Comparison of ENCODE assay signal across 21 cellular contexts in the genomic region with DNA sequence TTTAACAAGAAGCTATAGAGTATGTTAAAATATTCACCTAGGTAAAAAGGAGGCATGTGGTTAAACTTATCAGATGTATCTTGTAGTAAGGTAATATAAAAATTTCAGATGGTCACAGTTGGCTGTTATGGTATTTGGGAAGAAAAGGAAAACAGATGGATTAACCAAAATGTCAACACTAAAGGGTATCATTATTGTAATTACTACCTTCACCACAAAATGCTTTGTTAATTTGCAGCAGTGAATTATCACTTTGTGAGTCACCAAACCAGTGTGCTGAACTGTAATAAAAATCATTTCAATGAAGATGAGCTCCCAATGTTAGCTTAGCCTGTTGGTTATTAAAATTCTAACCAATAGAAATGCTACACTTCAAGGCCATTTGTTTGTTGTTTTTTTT.
"Had no signal": no experiment of that assay in that cellular context is flagged by ENCODE, and none has a peak within 500 bp of the region (broad histone marks: within the 10 kb centered on the region; RNA-seq: fewer than 3 reads in every experiment).

No MANE protein-coding gene starts in this region.

- H3K4me2 ChIP-seq: neural progenitor cell had no signal

- H3K27ac Mint-ChIP-seq: activated T-helper 1 cell treated with anti-CD3 and anti-CD28 coated beads, Interleukin-12 subunit alpha, Interleukin-12 subunit beta, Interleukin-2, Interleukin-4 antibody, amounts not matched to agents 30 ng/mL and 10 ng/mL and 1 ng/mL, durations not matched to agents 14 hours and 24 hours and 36 hours; dendritic cell treated with granulocyte-macrophage colony-stimulating factor and Interleukin-4, amounts not matched to agents 40 ng/mL and 50 ng/mL, for 4 days; neural progenitor cell had no signal

- H3K4me3 ChIP-seq: adrenal gland, esophagus muscularis mucosa, gastroesophageal sphincter, heart left ventricle, mucosa of descending colon, neural progenitor cell, right lobe of liver, stomach had no signal

- H3K4me3 Mint-ChIP-seq: activated T-helper 1 cell treated with anti-CD3 and anti-CD28 coated beads, Interleukin-12 subunit alpha, Interleukin-12 subunit beta, Interleukin-2, Interleukin-4 antibody, amounts not matched to agents 30 ng/mL and 10 ng/mL and 1 ng/mL, durations not matched to agents 14 hours and 24 hours and 36 hours; dendritic cell treated with granulocyte-macrophage colony-stimulating factor and Interleukin-4, amounts not matched to agents 40 ng/mL and 50 ng/mL, for 4 days; naive B cell; neural progenitor cell; type B pancreatic cell had no signal

- H3K4me1 ChIP-seq: adrenal gland, esophagus muscularis mucosa, gastroesophageal sphincter, heart left ventricle, neural progenitor cell, stomach had no signal

- H3K27ac ChIP-seq: adrenal gland, esophagus muscularis mucosa, gastroesophageal sphincter, heart left ventricle, neural progenitor cell, right lobe of liver, stomach, WERI-Rb-1 had no signal

- H3K27me3 ChIP-seq: adrenal gland, esophagus muscularis mucosa, gastroesophageal sphincter, neural progenitor cell, right lobe of liver, stomach had no signal

- H3K9me3 ChIP-seq: adrenal gland, esophagus muscularis mucosa, gastroesophageal sphincter, heart left ventricle, mucosa of descending colon, right lobe of liver, stomach had no signal

- DNase-seq: activated CD4-positive, alpha-beta T cell treated with anti-CD3 and anti-CD28 coated beads, Interleukin-2, amount 50 U/mL, for 4 hours; activated gamma-delta T cell treated with Interleukin-2 at 50 U/mL for 16 hours; adrenal gland; effector CD8-positive, alpha-beta T cell; heart left ventricle; mesenchymal stem cell; mucosa of descending colon; naive B cell; right lobe of liver; small intestine; stimulated activated CD4-positive, alpha-beta T cell treated with anti-CD3 and anti-CD28 coated beads, Interleukin-4, amount 100 ng/mL, for 1 hour; stomach; T-helper 2 cell; WERI-Rb-1 had no signal

- H2AFZ ChIP-seq: neural progenitor cell had no signal

- ATAC-seq: activated naive CD4-positive, alpha-beta T cell treated with anti-CD3 and anti-CD28 coated beads, Interleukin-2, amount 50 U/mL, for 72 hours; gastroesophageal sphincter; heart left ventricle; mucosa of descending colon; right lobe of liver had no signal

- H3K4me1 Mint-ChIP-seq: naive B cell had no signal

- H3K27me3 Mint-ChIP-seq: dendritic cell treated with granulocyte-macrophage colony-stimulating factor and Interleukin-4, amounts not matched to agents 40 ng/mL and 50 ng/mL, for 4 days; naive B cell; type B pancreatic cell had no signal

- H3K9ac ChIP-seq: neural progenitor cell had no signal

- H3K9me3 Mint-ChIP-seq: activated naive CD4-positive, alpha-beta T cell treated with anti-CD3 and anti-CD28 coated beads, Interleukin-2, amount 50 U/mL, for 72 hours; activated T-helper 1 cell treated with anti-CD3 and anti-CD28 coated beads, Interleukin-12 subunit alpha, Interleukin-12 subunit beta, Interleukin-2, Interleukin-4 antibody, amounts not matched to agents 30 ng/mL and 10 ng/mL and 1 ng/mL, durations not matched to agents 14 hours and 24 hours and 36 hours; dendritic cell treated with granulocyte-macrophage colony-stimulating factor and Interleukin-4, amounts not matched to agents 40 ng/mL and 50 ng/mL, for 4 days had no signal

- H3K36me3 ChIP-seq: adrenal gland, neural progenitor cell, right lobe of liver, WERI-Rb-1 had no signal
